Comparison of ENCODE assay signal across 8 cellular contexts in genomic region chr1:155978973-155979429, GRCh38. TPM values are rescaled to one million over a fixed set of nuclear protein-coding genes. Genes with fewer than 3 reads are reported as not detected.
A peak's percentile ranks its signal among the peaks of the same experiment; 100 is the strongest.
DNase-seq lines count a peak whose midpoint lies in the region; ATAC-seq, FAIRE-seq and TF ChIP-seq lines count a peak whose summit lies in the region.

No MANE protein-coding gene starts in this region.

- 2% methylated on average over 8 of the region's 8 CpGs for WGBS in HepG2 (ENCODE audit: low lambda C conversion rate)
- WGBS in thyroid gland, 2 donors: 21 to 26% methylated on average over 7 to 8 of the region's 8 CpGs

- POLR2A ChIA-PET in HepG2 (lab: Yijun Ruan, JAX): interaction anchor here (0.6 to 13.5 kb wide), 15 partner anchors 10 to 197 kb away, joined by 3 to 390 read pairs (median 8); partner anchors contain the start of genes KHDC4 and RXFP4

- DNase-seq in GM12864 (ENCODE audit: low read depth): no peak
- DNase-seq in NOMO-1 (lab: John Stamatoyannopoulos, UW; ENCODE audit: unreplicated experiment in 2 of 2): peak; percentile 41 to 43
- DNase-seq in breast epithelium (ENCODE audit: low spot score in 2 of 2): no peak
- DNase-seq in HepG2 (ENCODE audit: low spot score): no peak
- no peak for DNase-seq in thyroid gland
- no peak for DNase-seq in glomerular visceral epithelial cell (ENCODE audit: extremely low spot score)
- no peak for DNase-seq in middle frontal gyrus (ENCODE audit: extremely low spot score, low spot score)

- H3K36me3 ChIP-seq in breast epithelium (no peaks in the 10 kb centered on the region), HepG2 (replicated peaks in 1 of 2; ENCODE audit: control insufficient read depth in 1 of 2, insufficient read depth in 2 of 2, low read length in 2 of 2) (no peaks in the 10 kb centered on the region; a peak in 1 of 5 replicates), thyroid gland (no peaks in the 10 kb centered on the region)

- 0 out of 3 replicates have a peak, but pooled peaks have one; percentile 2 for ATAC-seq in HepG2
- no peak for ATAC-seq in GM21381 (IDR thresholded peaks at IDR 0.05; ENCODE audit: unreplicated experiment)

- FAIRE-seq in HepG2 (lab: Jason Lieb, UNC): no peak

- H3K4me1 ChIP-seq in breast epithelium (peaks cover 20 to 36% of the 10 kb centered on the region in 2 donors), HepG2 (ENCODE audit: insufficient read depth, low read length) (peaks cover 87% of the 10 kb centered on the region), thyroid gland (peaks cover 68 to 77% of the 10 kb centered on the region in 2 donors)

- H3K4me2 ChIP-seq in HepG2 (ENCODE audit: low read depth, low read length): peak overlapping the region; percentile 92

- H3K4me3 ChIP-seq in GM12864 (ENCODE audit: low read depth, low read length) (peak overlapping the region; percentile 88), breast epithelium (peak overlapping the region; percentile 87 to 98 (median 95)), HepG2 (replicated peaks in 1 of 3; ENCODE audit: insufficient read depth in 1 of 3, low read depth in 2 of 3, low read length in 3 of 3) (peak overlapping the region; percentile 85 to 92 (median 90)), thyroid gland (replicated peaks in 1 of 3) (peak overlapping the region; percentile 90 to 98 (median 92))

- no peak for TF ChIP-seq RAD21 in HepG2 (CRISPR knock-in tag; IDR thresholded peaks at IDR 0.05)

- CTCF ChIA-PET in HepG2 (lab: Yijun Ruan, JAX; ENCODE audit: low intra/inter-chr PET ratio, low total read pairs): no interaction called here

- no peaks in the 10 kb centered on the region for H3K9me3 ChIP-seq in breast epithelium
- no peaks in the 10 kb centered on the region for H3K9me3 ChIP-seq in HepG2 (ENCODE audit: low read length)
- H3K9me3 ChIP-seq in thyroid gland: no peaks in the 10 kb centered on the region

- intact Hi-C loops in breast epithelium (cut with DNase I; ENCODE audit: low total_unique reads): no loop called here
- intact Hi-C loops in HepG2 (cut with micrococcal nuclease; ENCODE audit: unreplicated experiment): loop anchor here (5.0 kb wide), 1 partner anchor 37 kb away; the partner anchor contains the start of gene RXFP4
- intact Hi-C loops in thyroid gland (cut with DNase I): loop anchor here (5.0 kb wide), 1 partner anchor 37 kb away; the partner anchor contains the start of gene RXFP4

- in situ Hi-C loops in HepG2 (cut with HindIII; ENCODE audit: extremely low pct_ligation_motif_present, low pct_unique_long_range_greater_than_20kb): no loop called here

- H3K27ac ChIP-seq in breast epithelium: peak overlapping the region; percentile 96 to 99
- peak overlapping the region; percentile 56 for H3K27ac ChIP-seq in HepG2 (ENCODE audit: extremely low read length, insufficient read depth, low read length)
- H3K27ac ChIP-seq in thyroid gland: peak overlapping the region; percentile 94 to 96 (median 96)

- TF ChIP-seq CTCF in GM12864 (IDR thresholded peaks at IDR 0.05; ENCODE audit: low read depth, low read length, missing control alignments) (no peak), breast epithelium (IDR thresholded peaks at IDR 0.05) (no peak), HepG2 (CRISPR knock-in tag; IDR thresholded peaks at IDR 0.05) (no peak), thyroid gland (IDR thresholded peaks at IDR 0.05) (no peak)

- H3K27me3 ChIP-seq in breast epithelium (no peaks in the 10 kb centered on the region), HepG2 (ENCODE audit: control insufficient read depth in 1 of 2, insufficient read depth in 2 of 2, low read length in 2 of 2) (no peaks in the 10 kb centered on the region; a peak in 1 of 5 replicates), thyroid gland (no peaks in the 10 kb centered on the region)

- peaks cover 38% of the 10 kb centered on the region for H3K79me2 ChIP-seq in HepG2 (ENCODE audit: insufficient read depth, low read length)

- H3K9ac ChIP-seq in HepG2 (ENCODE audit: insufficient read depth, low read depth, low read length): peak overlapping the region; percentile 83

- TF ChIP-seq POLR2A in breast epithelium (IDR thresholded peaks at IDR 0.05): no peak
- TF ChIP-seq POLR2A in HepG2 (IDR thresholded peaks at IDR 0.05; ENCODE audit: insufficient read depth in 1 of 2, low read depth in 2 of 2, low read length in 2 of 2): no peak
- no peak for TF ChIP-seq POLR2A in thyroid gland (IDR thresholded peaks at IDR 0.05)

- TF ChIP-seq EP300 in HepG2 (IDR thresholded peaks at IDR 0.05; ENCODE audit: low read depth in 2 of 2, low read length in 2 of 2): no peak
- TF ChIP-seq EP300 in HepG2 (CRISPR knock-in tag; IDR thresholded peaks at IDR 0.05; ENCODE audit: borderline replicate concordance): no peak

- BruUV-seq in HepG2 (replicated peaks; lab: Mats Ljungman, UMichigan): TSS peak; percentile 75

- H4K20me1 ChIP-seq in HepG2 (ENCODE audit: insufficient read depth, low read length): no peaks in the 10 kb centered on the region

- no peak overlapping the region for H2AFZ ChIP-seq in HepG2 (ENCODE audit: low read length)

RNA-seq across cellular contexts. Expression of gene ARHGEF2, which starts 0.7 kb away (rescaled TPM):
- 10 to 100 TPM; 81.8 to 93.7 (median 90.4) TPM for total RNA-seq in breast epithelium
- 15.0 and 16.1 TPM in 2 replicates for total RNA-seq in HepG2 (2016; rRNA removed; fragmentation: Illumina TruSeq; extraction: Trizol)
- total RNA-seq in HepG2 (2016; cell fraction: cytosol; rRNA removed; fragmentation: Illumina TruSeq; extraction: Trizol; ENCODE audit: low read depth): 7.7 and 8.4 TPM in 2 replicates
- total RNA-seq in HepG2 (2016; cell fraction: insoluble cytoplasmic fraction; rRNA removed; fragmentation: Illumina TruSeq; extraction: Trizol): 12.9 and 18.6 TPM in 2 replicates
- total RNA-seq in HepG2 (2016; cell fraction: membrane; rRNA removed; fragmentation: Illumina TruSeq; extraction: Trizol): 10.3 and 11.1 TPM in 2 replicates
- total RNA-seq in HepG2 (2016; cell fraction: nucleus; rRNA removed; fragmentation: Illumina TruSeq; extraction: Trizol): 13.2 and 15.5 TPM in 2 replicates
- 32.1 and 33.1 TPM in 2 replicates for polyA plus RNA-seq in HepG2 (2011; rRNA removed)
- 15.2 and 17.5 TPM in 2 replicates for polyA plus RNA-seq in HepG2 (2011; cell fraction: cytosol; rRNA removed)
- 104 and 108 TPM in 2 replicates for polyA plus RNA-seq in HepG2 (2011; cell fraction: nucleus; rRNA removed)
- 28.0 and 37.8 TPM in 2 replicates for polyA plus RNA-seq in HepG2 (2012)
- polyA plus RNA-seq in HepG2 (2016; cell fraction: cytosol; fragmentation: Illumina TruSeq; extraction: Trizol; ENCODE audit: low read depth): 1.9 and 2.0 TPM in 2 replicates
- polyA plus RNA-seq in HepG2 (2016; cell fraction: insoluble cytoplasmic fraction; fragmentation: Illumina TruSeq; extraction: Trizol; ENCODE audit: low read depth): 13.1 and 13.4 TPM in 2 replicates
- 3.6 and 3.8 TPM in 2 replicates for polyA plus RNA-seq in HepG2 (2016; cell fraction: membrane; fragmentation: Illumina TruSeq; extraction: Trizol; ENCODE audit: low read depth)
- polyA plus RNA-seq in HepG2 (2016; cell fraction: nucleus; fragmentation: Illumina TruSeq; extraction: Trizol; ENCODE audit: insufficient read depth, low read depth): 34.1 and 35.2 TPM in 2 replicates
- 54.1 and 96.8 TPM in 2 replicates for polyA minus RNA-seq in HepG2 (2011; rRNA and poly(A)+ RNA removed; ENCODE audit: low replicate concordance)
- 17.6 and 19.9 TPM in 2 replicates for polyA minus RNA-seq in HepG2 (2011; cell fraction: cytosol; rRNA and poly(A)+ RNA removed)
- 50.0 and 65.8 TPM in 2 replicates for polyA minus RNA-seq in HepG2 (2011; cell fraction: nucleus; rRNA and poly(A)+ RNA removed)
- total RNA-seq in thyroid gland: 10 to 100 TPM; 47.4 to 80.1 (median 66.6) TPM

RNA-seq across cellular contexts. Expression of gene RXFP4, which starts 37.6 kb away (rescaled TPM):
- not detected for total RNA-seq in breast epithelium
- 0.38 TPM in 1 of 2 replicates, not detected in the other for total RNA-seq in HepG2 (2016; rRNA removed; fragmentation: Illumina TruSeq; extraction: Trizol)
- not detected in 2 replicates for total RNA-seq in HepG2 (2016; cell fraction: cytosol; rRNA removed; fragmentation: Illumina TruSeq; extraction: Trizol; ENCODE audit: low read depth)
- 0.25 and 0.28 TPM in 2 replicates for total RNA-seq in HepG2 (2016; cell fraction: insoluble cytoplasmic fraction; rRNA removed; fragmentation: Illumina TruSeq; extraction: Trizol)
- not detected in 2 replicates for total RNA-seq in HepG2 (2016; cell fraction: membrane; rRNA removed; fragmentation: Illumina TruSeq; extraction: Trizol)
- 0.31 TPM in 1 of 2 replicates, not detected in the other for total RNA-seq in HepG2 (2016; cell fraction: nucleus; rRNA removed; fragmentation: Illumina TruSeq; extraction: Trizol)
- polyA plus RNA-seq in HepG2 (2011; rRNA removed): 1.4 and 1.9 TPM in 2 replicates
- 1.3 and 2.1 TPM in 2 replicates for polyA plus RNA-seq in HepG2 (2011; cell fraction: cytosol; rRNA removed)
- 0.42 and 0.48 TPM in 2 replicates for polyA plus RNA-seq in HepG2 (2011; cell fraction: nucleus; rRNA removed)
- 0.48 and 0.72 TPM in 2 replicates for polyA plus RNA-seq in HepG2 (2012)
- 0.08 TPM in 1 of 2 replicates, not detected in the other for polyA plus RNA-seq in HepG2 (2016; cell fraction: cytosol; fragmentation: Illumina TruSeq; extraction: Trizol; ENCODE audit: low read depth)
- polyA plus RNA-seq in HepG2 (2016; cell fraction: insoluble cytoplasmic fraction; fragmentation: Illumina TruSeq; extraction: Trizol; ENCODE audit: low read depth): not detected in 2 replicates
- not detected in 2 replicates for polyA plus RNA-seq in HepG2 (2016; cell fraction: membrane; fragmentation: Illumina TruSeq; extraction: Trizol; ENCODE audit: low read depth)
- polyA plus RNA-seq in HepG2 (2016; cell fraction: nucleus; fragmentation: Illumina TruSeq; extraction: Trizol; ENCODE audit: insufficient read depth, low read depth): 0.64 and 0.79 TPM in 2 replicates
- 1.4 and 2.7 TPM in 2 replicates for polyA minus RNA-seq in HepG2 (2011; rRNA and poly(A)+ RNA removed; ENCODE audit: low replicate concordance)
- 0.49 TPM in 1 of 2 replicates, not detected in the other for polyA minus RNA-seq in HepG2 (2011; cell fraction: cytosol; rRNA and poly(A)+ RNA removed)
- 0.39 and 1.1 TPM in 2 replicates for polyA minus RNA-seq in HepG2 (2011; cell fraction: nucleus; rRNA and poly(A)+ RNA removed)
- not detected for total RNA-seq in thyroid gland

RNA-seq across cellular contexts. Expression of gene SSR2, which starts 41.8 kb away (rescaled TPM):
- 100 to 1,000 TPM; 305 to 407 (median 370) TPM for total RNA-seq in breast epithelium
- 150 and 284 TPM in 2 replicates for total RNA-seq in HepG2 (2016; rRNA removed; fragmentation: Illumina TruSeq; extraction: Trizol)
- total RNA-seq in HepG2 (2016; cell fraction: cytosol; rRNA removed; fragmentation: Illumina TruSeq; extraction: Trizol; ENCODE audit: low read depth): 92.7 and 103 TPM in 2 replicates
- total RNA-seq in HepG2 (2016; cell fraction: insoluble cytoplasmic fraction; rRNA removed; fragmentation: Illumina TruSeq; extraction: Trizol): 138 and 293 TPM in 2 replicates
- 147 and 165 TPM in 2 replicates for total RNA-seq in HepG2 (2016; cell fraction: membrane; rRNA removed; fragmentation: Illumina TruSeq; extraction: Trizol)
- total RNA-seq in HepG2 (2016; cell fraction: nucleus; rRNA removed; fragmentation: Illumina TruSeq; extraction: Trizol): 188 and 211 TPM in 2 replicates
- polyA plus RNA-seq in HepG2 (2011; rRNA removed): 442 and 461 TPM in 2 replicates
- 664 and 870 TPM in 2 replicates for polyA plus RNA-seq in HepG2 (2011; cell fraction: cytosol; rRNA removed)
- polyA plus RNA-seq in HepG2 (2011; cell fraction: nucleus; rRNA removed): 174 and 212 TPM in 2 replicates
- polyA plus RNA-seq in HepG2 (2012): 199 and 208 TPM in 2 replicates
- polyA plus RNA-seq in HepG2 (2016; cell fraction: cytosol; fragmentation: Illumina TruSeq; extraction: Trizol; ENCODE audit: low read depth): 105 and 112 TPM in 2 replicates
- 153 and 154 TPM in 2 replicates for polyA plus RNA-seq in HepG2 (2016; cell fraction: insoluble cytoplasmic fraction; fragmentation: Illumina TruSeq; extraction: Trizol; ENCODE audit: low read depth)
- 145 and 154 TPM in 2 replicates for polyA plus RNA-seq in HepG2 (2016; cell fraction: membrane; fragmentation: Illumina TruSeq; extraction: Trizol; ENCODE audit: low read depth)
- 326 and 354 TPM in 2 replicates for polyA plus RNA-seq in HepG2 (2016; cell fraction: nucleus; fragmentation: Illumina TruSeq; extraction: Trizol; ENCODE audit: insufficient read depth, low read depth)
- polyA minus RNA-seq in HepG2 (2011; rRNA and poly(A)+ RNA removed; ENCODE audit: low replicate concordance): 359 and 489 TPM in 2 replicates
- 105 and 115 TPM in 2 replicates for polyA minus RNA-seq in HepG2 (2011; cell fraction: cytosol; rRNA and poly(A)+ RNA removed)
- 44.5 and 56.7 TPM in 2 replicates for polyA minus RNA-seq in HepG2 (2011; cell fraction: nucleus; rRNA and poly(A)+ RNA removed)
- 100 to 1,000 TPM in 3 of 4 donors, 10 to 100 TPM in 1; 78.6 to 193 (median 130) TPM for total RNA-seq in thyroid gland

RNA-seq across cellular contexts. Expression of gene KHDC4, which starts 44.8 kb away (rescaled TPM):
- 10 to 100 TPM; 52.0 to 81.5 (median 64.2) TPM for total RNA-seq in breast epithelium
- total RNA-seq in HepG2 (2016; rRNA removed; fragmentation: Illumina TruSeq; extraction: Trizol): 15.9 and 33.5 TPM in 2 replicates
- total RNA-seq in HepG2 (2016; cell fraction: cytosol; rRNA removed; fragmentation: Illumina TruSeq; extraction: Trizol; ENCODE audit: low read depth): 17.8 and 22.2 TPM in 2 replicates
- total RNA-seq in HepG2 (2016; cell fraction: insoluble cytoplasmic fraction; rRNA removed; fragmentation: Illumina TruSeq; extraction: Trizol): 17.1 and 30.7 TPM in 2 replicates
- 16.0 and 18.2 TPM in 2 replicates for total RNA-seq in HepG2 (2016; cell fraction: membrane; rRNA removed; fragmentation: Illumina TruSeq; extraction: Trizol)
- 51.8 and 57.5 TPM in 2 replicates for total RNA-seq in HepG2 (2016; cell fraction: nucleus; rRNA removed; fragmentation: Illumina TruSeq; extraction: Trizol)
- polyA plus RNA-seq in HepG2 (2011; rRNA removed): 74.5 and 92.0 TPM in 2 replicates
- polyA plus RNA-seq in HepG2 (2011; cell fraction: cytosol; rRNA removed): 35.4 and 38.7 TPM in 2 replicates
- polyA plus RNA-seq in HepG2 (2011; cell fraction: nucleus; rRNA removed): 126 and 134 TPM in 2 replicates
- polyA plus RNA-seq in HepG2 (2012): 37.2 and 38.4 TPM in 2 replicates
- 2.1 and 2.5 TPM in 2 replicates for polyA plus RNA-seq in HepG2 (2016; cell fraction: cytosol; fragmentation: Illumina TruSeq; extraction: Trizol; ENCODE audit: low read depth)
- 14.7 and 16.3 TPM in 2 replicates for polyA plus RNA-seq in HepG2 (2016; cell fraction: insoluble cytoplasmic fraction; fragmentation: Illumina TruSeq; extraction: Trizol; ENCODE audit: low read depth)
- 4.2 and 4.7 TPM in 2 replicates for polyA plus RNA-seq in HepG2 (2016; cell fraction: membrane; fragmentation: Illumina TruSeq; extraction: Trizol; ENCODE audit: low read depth)
- 113 and 121 TPM in 2 replicates for polyA plus RNA-seq in HepG2 (2016; cell fraction: nucleus; fragmentation: Illumina TruSeq; extraction: Trizol; ENCODE audit: insufficient read depth, low read depth)
- polyA minus RNA-seq in HepG2 (2011; rRNA and poly(A)+ RNA removed; ENCODE audit: low replicate concordance): 83.9 and 155 TPM in 2 replicates
- polyA minus RNA-seq in HepG2 (2011; cell fraction: cytosol; rRNA and poly(A)+ RNA removed): 19.6 and 24.9 TPM in 2 replicates
- 113 and 148 TPM in 2 replicates for polyA minus RNA-seq in HepG2 (2011; cell fraction: nucleus; rRNA and poly(A)+ RNA removed)
- total RNA-seq in thyroid gland: 100 to 1,000 TPM in 1 of 4 donors, 10 to 100 TPM in 3; 58.5 to 114 (median 60.6) TPM

Comparison
In these comparisons a context has a peak if more than half of its experiments do, and no peak if none do; other contexts are left out.
1. DNase-seq: peak in NOMO-1 (2 of 2); none in GM12864 (single experiment), breast epithelium (0 of 2), HepG2 (single experiment), thyroid gland (0 of 2), glomerular visceral epithelial cell (single experiment) and middle frontal gyrus (single experiment).
2. Peak in every context shown above with its lines, with median percentiles within 50 percentile points of each other: H3K4me3 ChIP-seq and H3K27ac ChIP-seq.